In the genomic region with DNA sequence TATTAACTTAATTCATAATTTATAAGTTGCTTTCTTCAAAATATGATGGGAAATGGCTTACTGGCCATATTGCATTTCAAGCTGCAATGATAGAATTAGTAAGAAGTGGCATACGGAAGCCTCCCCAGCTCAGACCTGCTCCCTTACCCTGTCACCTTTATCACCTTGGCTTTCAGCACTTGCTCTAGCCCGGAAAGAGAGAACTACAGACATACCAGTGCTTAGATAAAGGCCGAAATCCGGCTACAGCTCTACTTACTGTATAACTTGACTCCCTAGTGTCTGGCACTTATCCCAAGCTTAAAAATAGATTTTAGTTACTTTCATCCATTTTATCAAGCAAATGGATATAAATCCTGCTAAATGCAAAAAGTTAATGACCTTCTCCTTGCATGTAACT, we compare ENCODE assay signal across 14 cellular contexts. TPM values are rescaled to one million over a fixed set of nuclear protein-coding genes. Genes with fewer than 3 reads are reported as not detected.
DNase-seq lines count a peak whose midpoint lies in the region; ATAC-seq and TF ChIP-seq lines count a peak whose summit lies in the region.
"Had no signal": no experiment of that assay in that cellular context is flagged by ENCODE, and none has a peak within 500 bp of the region (broad histone marks: within the 10 kb centered on the region; RNA-seq: fewer than 3 reads in every experiment).

No MANE protein-coding gene starts in this region.

- H3K27me3 Mint-ChIP-seq in progenitor cell of endocrine pancreas: no peaks in the 10 kb centered on the region

- TF ChIP-seq CTCF in heart left ventricle (IDR thresholded peaks at IDR 0.05) (no peak), right atrium auricular region (IDR thresholded peaks at IDR 0.05) (no peak), progenitor cell of endocrine pancreas (IDR thresholded peaks at IDR 0.05; ENCODE audit: unreplicated experiment) (no peak)

- H3K4me3 ChIP-seq in heart left ventricle: no peak overlapping the region
- H3K4me3 ChIP-seq in right atrium auricular region: no peak overlapping the region
- H3K4me3 ChIP-seq: GM23248 had no signal

- ATAC-seq in Right ventricle myocardium inferior (peak; percentile 91), heart left ventricle (peak; percentile 84 to 93 (median 88)), GM19452 (IDR thresholded peaks at IDR 0.05; ENCODE audit: unreplicated experiment) (no peak), HG03354 (IDR thresholded peaks at IDR 0.05; ENCODE audit: poor library complexity, severe bottlenecking, unreplicated experiment) (no peak)
- ATAC-seq: CD8-positive, alpha-beta T cell had no signal

- H3K4me1 ChIP-seq in heart left ventricle (peaks cover 0 to 44% (median 7%) of the 10 kb centered on the region in 12 donors), right atrium auricular region (peaks cover 0 to 28% of the 10 kb centered on the region in 2 donors)

- H3K4me1 Mint-ChIP-seq in progenitor cell of endocrine pancreas (ENCODE audit: low read depth): peaks cover 10% of the 10 kb centered on the region
- H3K4me1 Mint-ChIP-seq: CD14-positive monocyte had no signal

- H3K27me3 ChIP-seq in heart left ventricle (no peaks in the 10 kb centered on the region), right atrium auricular region (no peaks in the 10 kb centered on the region)

- no peak for TF ChIP-seq POLR2A in heart left ventricle (IDR thresholded peaks at IDR 0.05)

- DNase-seq in Right ventricle myocardium inferior (ENCODE audit: missing footprints): no peak
- no peak for DNase-seq in cardiac septum (ENCODE audit: low spot score)
- peak in 1 of 5 donors; percentile 26 for DNase-seq in heart left ventricle
- DNase-seq in right atrium auricular region (ENCODE audit: low spot score): no peak
- no peak for DNase-seq in progenitor cell of endocrine pancreas (ENCODE audit: low spot score, unreplicated experiment)
- DNase-seq in dedifferentiated amniotic fluid mesenchymal stem cell (ENCODE audit: extremely low spot score): no peak
- DNase-seq: CD8-positive, alpha-beta T cell; DMS53; GM23248; H7 had no signal

- H3K27ac Mint-ChIP-seq in progenitor cell of endocrine pancreas: peak overlapping the region; percentile 83
- H3K27ac Mint-ChIP-seq: CD14-positive monocyte; CD8-positive, alpha-beta T cell had no signal

- H3K9me3 ChIP-seq in heart left ventricle (no peaks in the 10 kb centered on the region), right atrium auricular region (no peaks in the 10 kb centered on the region)

- 13 to 25% (median 18%) methylated on average over 4 of the region's 4 CpGs for WGBS in heart left ventricle, 4 donors

- peak overlapping the region in 10 of 12 donors; percentile 29 to 80 (median 56) for H3K27ac ChIP-seq in heart left ventricle
- peak overlapping the region; percentile 29 to 62 for H3K27ac ChIP-seq in right atrium auricular region
- H3K27ac ChIP-seq: 22Rv1, GM23248 had no signal

- no peak overlapping the region for H3K4me3 Mint-ChIP-seq in progenitor cell of endocrine pancreas (ENCODE audit: low read depth)
- H3K4me3 Mint-ChIP-seq: CD14-positive monocyte; CD8-positive, alpha-beta T cell had no signal

- H3K36me3 ChIP-seq in heart left ventricle (peaks cover 0 to 19% (median 11%) of the 10 kb centered on the region in 9 donors), right atrium auricular region (peaks cover 18% of the 10 kb centered on the region)

- intact Hi-C loops in Right ventricle myocardium inferior (cut with DNase I): loop anchor here (1.0 kb wide), 1 partner anchor 66 kb away; no protein-coding TSS in a partner anchor
- intact Hi-C loops in cardiac septum (cut with DNase I): no loop called here
- intact Hi-C loops in heart left ventricle (cut with DNase I): loop anchor here in 1 of 10 donors (5.0 kb wide), 1 partner anchor 33 kb away; no protein-coding TSS in a partner anchor

- H3K9me3 Mint-ChIP-seq in progenitor cell of endocrine pancreas (ENCODE audit: low read depth): no peaks in the 10 kb centered on the region
- H3K9me3 Mint-ChIP-seq: CD14-positive monocyte; CD8-positive, alpha-beta T cell had no signal

- H3K36me3 Mint-ChIP-seq in progenitor cell of endocrine pancreas (ENCODE audit: insufficient read depth): peaks cover 23% of the 10 kb centered on the region
- H3K36me3 Mint-ChIP-seq: CD14-positive monocyte; CD8-positive, alpha-beta T cell had no signal

RNA-seq across cellular contexts. Expression of gene PKP2, which starts 42.5 kb away (rescaled TPM):
- total RNA-seq in Right ventricle myocardium inferior: 378 TPM
- total RNA-seq in cardiac septum: 463 TPM
- 100 to 1,000 TPM; 269 to 576 (median 402) TPM for total RNA-seq in heart left ventricle
- 100 to 1,000 TPM; 111 to 206 TPM for polyA plus RNA-seq in heart left ventricle
- total RNA-seq in right atrium auricular region: 100 to 1,000 TPM; 195 to 271 TPM
- 102 and 103 TPM in 2 replicates for total RNA-seq in progenitor cell of endocrine pancreas
- total RNA-seq: CD8-positive, alpha-beta T cell had no signal

Comparison
In these comparisons a context has a peak if more than half of its experiments do, and no peak if none do; other contexts are left out.
1. ATAC-seq: peak in Right ventricle myocardium inferior (single experiment) and heart left ventricle (4 of 4); none in GM19452 (single experiment) and HG03354 (single experiment).